ENCODE assay signal across 10 cellular contexts in genomic region chr3:112303811-112304325, GRCh38. TPM values are rescaled to one million over a fixed set of nuclear protein-coding genes. Genes with fewer than 3 reads are reported as not detected.
A peak's percentile ranks its signal among the peaks of the same experiment; 100 is the strongest.
DNase-seq lines count a peak whose midpoint lies in the region; ATAC-seq, FAIRE-seq and TF ChIP-seq lines count a peak whose summit lies in the region.
"Had no signal": no experiment of that assay in that cellular context is flagged by ENCODE, and none has a peak within 500 bp of the region (broad histone marks: within the 10 kb centered on the region; RNA-seq: fewer than 3 reads in every experiment).

No MANE protein-coding gene starts in this region.

- FAIRE-seq in frontal cortex (lab: Jason Lieb, UNC): no peak

- H3K4me3 Mint-ChIP-seq in CD4-positive, alpha-beta memory T cell: no peak overlapping the region
- H3K4me3 Mint-ChIP-seq in HFFc6: no peak overlapping the region
- H3K4me3 Mint-ChIP-seq in activated CD8-positive, alpha-beta T cell treated with anti-CD3 and anti-CD28 coated beads, Interleukin-2, amount 10 ng/mL, durations not matched to agents 7 days and 5 days: no peak overlapping the region
- H3K4me3 Mint-ChIP-seq in stimulated activated naive B cell treated with anti-CD40 and anti-IgM and Interleukin-4, amounts not matched to agents 10 μg/mL and 1 μg/mL and 100 μg/mL, for 72 hours: no peak overlapping the region
- H3K4me3 Mint-ChIP-seq: IgD-negative memory B cell, neural crest cell had no signal

- peak in 3 of 5 donors; percentile 13 to 30 (median 21) for DNase-seq in CD4-positive, alpha-beta memory T cell
- peak; percentile 3 for DNase-seq in HFFc6
- DNase-seq in activated CD8-positive, alpha-beta T cell treated with anti-CD3 and anti-CD28 coated beads, Interleukin-2, amount 10 ng/mL, durations not matched to agents 7 days and 5 days: no peak
- DNase-seq in stimulated activated naive B cell treated with anti-CD40 and anti-IgM and Interleukin-4, amounts not matched to agents 10 μg/mL and 1 μg/mL and 100 μg/mL, for 72 hours: peak; percentile 31
- DNase-seq in frontal cortex (ENCODE audit: low spot score in 2 of 2): no peak
- DNase-seq in body of pancreas: no peak
- DNase-seq in NOMO-1 treated with dmso at 0.1 percent for 144 hours (lab: John Stamatoyannopoulos, UW; ENCODE audit: unreplicated experiment): no peak

- CTCF ChIA-PET in CD4-positive, alpha-beta memory T cell (lab: Charles Lee; ENCODE audit: partially characterized antibody): interaction anchor here (1.7 to 2.6 kb wide), 4 partner anchors 10 to 192 kb away, joined by 4 to 28 read pairs (median 6); partner anchors contain the start of gene SLC9C1
- CTCF ChIA-PET in activated CD8-positive, alpha-beta T cell treated with anti-CD3 and anti-CD28 coated beads, Interleukin-2, amount 10 ng/mL, durations not matched to agents 7 days and 5 days (lab: Charles Lee): interaction anchor here (0.6 to 4.8 kb wide), 17 partner anchors 10 to 431 kb away, joined by 3 to 55 read pairs (median 3); partner anchors contain the start of genes CD200 and SLC9C1

- WGBS in body of pancreas, 2 donors: 29 to 68% methylated on average over 10 of the region's 10 CpGs

- no peak for TF ChIP-seq CTCF in HFFc6 (IDR thresholded peaks at IDR 0.05)
- no peak for TF ChIP-seq CTCF in body of pancreas (IDR thresholded peaks at IDR 0.05)

- H3K27ac Mint-ChIP-seq in CD4-positive, alpha-beta memory T cell: no peak overlapping the region
- no peak overlapping the region for H3K27ac Mint-ChIP-seq in HFFc6
- H3K27ac Mint-ChIP-seq in activated CD8-positive, alpha-beta T cell treated with anti-CD3 and anti-CD28 coated beads, Interleukin-2, amount 10 ng/mL, durations not matched to agents 7 days and 5 days: no peak overlapping the region
- H3K27ac Mint-ChIP-seq in stimulated activated naive B cell treated with anti-CD40 and anti-IgM and Interleukin-4, amounts not matched to agents 10 μg/mL and 1 μg/mL and 100 μg/mL, for 72 hours: no peak overlapping the region
- H3K27ac Mint-ChIP-seq: IgD-negative memory B cell had no signal

- peaks cover 0 to under 1% (median under 1%) of the 10 kb centered on the region in 4 donors for H3K4me1 Mint-ChIP-seq in CD4-positive, alpha-beta memory T cell
- peaks cover 5% of the 10 kb centered on the region; the same call in 1 of the 2 replicates for H3K4me1 Mint-ChIP-seq in HFFc6 (ENCODE audit: low read depth)
- H3K4me1 Mint-ChIP-seq in activated CD8-positive, alpha-beta T cell treated with anti-CD3 and anti-CD28 coated beads, Interleukin-2, amount 10 ng/mL, durations not matched to agents 7 days and 5 days (ENCODE audit: low read depth): peaks cover under 1% of the 10 kb centered on the region
- H3K4me1 Mint-ChIP-seq in stimulated activated naive B cell treated with anti-CD40 and anti-IgM and Interleukin-4, amounts not matched to agents 10 μg/mL and 1 μg/mL and 100 μg/mL, for 72 hours: peaks cover 1 to 2% of the 10 kb centered on the region in 2 donors

- H3K27me3 ChIP-seq in CD4-positive, alpha-beta memory T cell (ENCODE audit: insufficient read depth, low read length): no peaks in the 10 kb centered on the region
- no peaks in the 10 kb centered on the region for H3K27me3 ChIP-seq in body of pancreas

- H3K9me3 Mint-ChIP-seq in CD4-positive, alpha-beta memory T cell: no peaks in the 10 kb centered on the region
- H3K9me3 Mint-ChIP-seq in HFFc6: no peaks in the 10 kb centered on the region
- no peaks in the 10 kb centered on the region for H3K9me3 Mint-ChIP-seq in activated CD8-positive, alpha-beta T cell treated with anti-CD3 and anti-CD28 coated beads, Interleukin-2, amount 10 ng/mL, durations not matched to agents 7 days and 5 days (ENCODE audit: insufficient read depth)
- no peaks in the 10 kb centered on the region for H3K9me3 Mint-ChIP-seq in stimulated activated naive B cell treated with anti-CD40 and anti-IgM and Interleukin-4, amounts not matched to agents 10 μg/mL and 1 μg/mL and 100 μg/mL, for 72 hours
- H3K9me3 Mint-ChIP-seq: IgD-negative memory B cell had no signal

- no peaks in the 10 kb centered on the region for H3K36me3 ChIP-seq in CD4-positive, alpha-beta memory T cell (ENCODE audit: insufficient read depth, low read length)
- no peaks in the 10 kb centered on the region for H3K36me3 ChIP-seq in body of pancreas (replicated peaks in 1 of 2; ENCODE audit: insufficient read depth in 1 of 2, low read depth in 2 of 2)

- no peaks in the 10 kb centered on the region for H3K27me3 Mint-ChIP-seq in CD4-positive, alpha-beta memory T cell
- no peaks in the 10 kb centered on the region; the same call in 1 of the 2 replicates for H3K27me3 Mint-ChIP-seq in HFFc6 (ENCODE audit: insufficient read depth)
- H3K27me3 Mint-ChIP-seq in activated CD8-positive, alpha-beta T cell treated with anti-CD3 and anti-CD28 coated beads, Interleukin-2, amount 10 ng/mL, durations not matched to agents 7 days and 5 days (ENCODE audit: low read depth): no peaks in the 10 kb centered on the region
- H3K27me3 Mint-ChIP-seq in stimulated activated naive B cell treated with anti-CD40 and anti-IgM and Interleukin-4, amounts not matched to agents 10 μg/mL and 1 μg/mL and 100 μg/mL, for 72 hours: no peaks in the 10 kb centered on the region
- H3K27me3 Mint-ChIP-seq: IgD-negative memory B cell had no signal

- H3K4me1 ChIP-seq in CD4-positive, alpha-beta memory T cell (ENCODE audit: insufficient read depth, low read length): peaks cover 17% of the 10 kb centered on the region
- no peaks in the 10 kb centered on the region for H3K4me1 ChIP-seq in body of pancreas

- peak overlapping the region; percentile 51 to 70 for H3K4me3 ChIP-seq in CD4-positive, alpha-beta memory T cell (ENCODE audit: low read length in 2 of 2)
- H3K4me3 ChIP-seq in iPS-18c (ENCODE audit: insufficient read depth, low read depth, low read length): peak overlapping the region; percentile 11; the same call in 1 of the 2 replicates
- no peak overlapping the region for H3K4me3 ChIP-seq in body of pancreas

- intact Hi-C loops in CD4-positive, alpha-beta memory T cell (cut with micrococcal nuclease): no loop called here
- intact Hi-C loops in body of pancreas (cut with DNase I): no loop called here

- TF ChIP-seq POLR2A in body of pancreas (IDR thresholded peaks at IDR 0.05): no peak

- H3K27ac ChIP-seq in CD4-positive, alpha-beta memory T cell (ENCODE audit: low read depth, low read length): no peak overlapping the region
- no peak overlapping the region for H3K27ac ChIP-seq in body of pancreas

- H3K36me3 Mint-ChIP-seq in CD4-positive, alpha-beta memory T cell: no peaks in the 10 kb centered on the region
- H3K36me3 Mint-ChIP-seq in HFFc6 (ENCODE audit: low read depth): no peaks in the 10 kb centered on the region
- no peaks in the 10 kb centered on the region for H3K36me3 Mint-ChIP-seq in activated CD8-positive, alpha-beta T cell treated with anti-CD3 and anti-CD28 coated beads, Interleukin-2, amount 10 ng/mL, durations not matched to agents 7 days and 5 days (ENCODE audit: low read depth)
- no peaks in the 10 kb centered on the region for H3K36me3 Mint-ChIP-seq in stimulated activated naive B cell treated with anti-CD40 and anti-IgM and Interleukin-4, amounts not matched to agents 10 μg/mL and 1 μg/mL and 100 μg/mL, for 72 hours
- H3K36me3 Mint-ChIP-seq: IgD-negative memory B cell had no signal

- ATAC-seq in activated CD8-positive, alpha-beta T cell treated with anti-CD3 and anti-CD28 coated beads, Interleukin-2, amount 10 ng/mL, durations not matched to agents 7 days and 5 days: peak; percentile 57
- peak; percentile 90 for ATAC-seq in stimulated activated naive B cell treated with anti-CD40 and anti-IgM and Interleukin-4, amounts not matched to agents 10 μg/mL and 1 μg/mL and 100 μg/mL, for 72 hours (replicated peaks)
- ATAC-seq in body of pancreas: no peak

- H3K9me3 ChIP-seq in CD4-positive, alpha-beta memory T cell (ENCODE audit: control insufficient read depth in 1 of 2, low read length in 2 of 2): no peaks in the 10 kb centered on the region
- no peaks in the 10 kb centered on the region for H3K9me3 ChIP-seq in iPS-18c (ENCODE audit: control insufficient read depth, insufficient read depth, low read length)
- H3K9me3 ChIP-seq in body of pancreas: no peaks in the 10 kb centered on the region

- POLR2A ChIA-PET in CD4-positive, alpha-beta memory T cell (lab: Charles Lee; ENCODE audit: partially characterized antibody): interaction anchor here (1.2 to 2.1 kb wide), 4 partner anchors 9 to 257 kb away, joined by 4 to 6 read pairs (median 4); partner anchors contain the start of genes ATG3, BTLA, SLC35A5 and SLC9C1
- POLR2A ChIA-PET in activated CD8-positive, alpha-beta T cell treated with anti-CD3 and anti-CD28 coated beads, Interleukin-2, amount 10 ng/mL, durations not matched to agents 7 days and 5 days (lab: Charles Lee): interaction anchor here (1.0 to 1.5 kb wide), 2 partner anchors 15 to 257 kb away, joined by 3 to 5 read pairs; no protein-coding TSS in a partner anchor

RNA-seq across cellular contexts. Expression of gene SLC9C1, which starts 9.9 kb away (rescaled TPM):
- not detected for total RNA-seq in CD4-positive, alpha-beta memory T cell
- not detected for polyA plus RNA-seq in CD4-positive, alpha-beta memory T cell
- not detected for total RNA-seq in HFFc6 (2021; fragmentation: NEBNext Ultra II Directional; extraction: Animal tissue kit (Norgen Biotek cat#: 25700))
- not detected for total RNA-seq in activated CD8-positive, alpha-beta T cell treated with anti-CD3 and anti-CD28 coated beads, Interleukin-2, amount 10 ng/mL, durations not matched to agents 7 days and 5 days
- 0.41 TPM for total RNA-seq in frontal cortex
- not detected for total RNA-seq in body of pancreas
- polyA plus RNA-seq: IgD-negative memory B cell had no signal

RNA-seq across cellular contexts. Expression of gene CD200, which starts 29.1 kb away (rescaled TPM):
- total RNA-seq in CD4-positive, alpha-beta memory T cell: 1 to 10 TPM in 1 of 2 experiments, under 1 TPM in 1; 0.93 to 1.8 TPM
- polyA plus RNA-seq in CD4-positive, alpha-beta memory T cell: 1 to 10 TPM in 1 of 2 donors, under 1 TPM in 1; 1.00 to 1.2 TPM
- total RNA-seq in HFFc6 (2021; fragmentation: NEBNext Ultra II Directional; extraction: Animal tissue kit (Norgen Biotek cat#: 25700)): not detected
- 1 to 10 TPM in 1 of 2 experiments, under 1 TPM in 1; 0.86 to 1.4 TPM for total RNA-seq in activated CD8-positive, alpha-beta T cell treated with anti-CD3 and anti-CD28 coated beads, Interleukin-2, amount 10 ng/mL, durations not matched to agents 7 days and 5 days
- total RNA-seq in frontal cortex: 49.7 TPM
- total RNA-seq in body of pancreas: 1 to 10 TPM; 2.0 to 2.6 TPM

Comparison
In these comparisons a context has a peak if more than half of its experiments do, and no peak if none do; other contexts are left out.
1. DNase-seq: peak in CD4-positive, alpha-beta memory T cell (3 of 5), HFFc6 (single experiment) and stimulated activated naive B cell treated with anti-CD40 and anti-IgM and Interleukin-4, amounts not matched to agents 10 μg/mL and 1 μg/mL and 100 μg/mL, for 72 hours (single experiment); none in activated CD8-positive, alpha-beta T cell treated with anti-CD3 and anti-CD28 coated beads, Interleukin-2, amount 10 ng/mL, durations not matched to agents 7 days and 5 days (single experiment), frontal cortex (0 of 2), body of pancreas (0 of 4) and NOMO-1 treated with dmso at 0.1 percent for 144 hours (single experiment).
2. H3K4me3 ChIP-seq: peak in CD4-positive, alpha-beta memory T cell (2 of 2) and iPS-18c (single experiment); none in body of pancreas (0 of 2).
3. RNA of gene CD200, which starts 29.1 kb away (total RNA-seq): 49.7 TPM in frontal cortex (single experiment); 2.0 to 2.6 TPM in body of pancreas, 0.93 to 1.8 TPM in CD4-positive, alpha-beta memory T cell, 0.86 to 1.4 TPM in activated CD8-positive, alpha-beta T cell treated with anti-CD3 and anti-CD28 coated beads, Interleukin-2, amount 10 ng/mL, durations not matched to agents 7 days and 5 days and not detected in HFFc6; every median in the first group is over 10 times any median in the second.